ENCODE assay signal across 19 cellular contexts in genomic region chr3:7315037-7315436, GRCh38.
"Had no signal": no experiment of that assay in that cellular context is flagged by ENCODE, and none has a peak within 500 bp of the region (broad histone marks: within the 10 kb centered on the region; RNA-seq: fewer than 3 reads in every experiment).

No MANE protein-coding gene starts in this region.

- H3K27me3 ChIP-seq: heart right ventricle, neutrophil, spleen, tibial artery, upper lobe of right lung, vagina had no signal

- H3K36me3 ChIP-seq: heart right ventricle, neutrophil, spleen, tibial artery, upper lobe of right lung, vagina had no signal

- FAIRE-seq: frontal cortex, islet of Langerhans had no signal

- H3K9me3 ChIP-seq: neutrophil, psoas muscle, tibial artery, upper lobe of right lung, vagina had no signal

- H3K27ac ChIP-seq: heart right ventricle, neutrophil, psoas muscle, spleen, tibial artery, upper lobe of right lung, vagina had no signal

- ATAC-seq: heart right ventricle; naive thymus-derived CD4-positive, alpha-beta T cell; psoas muscle; sciatic nerve; stimulated activated memory B cell treated with anti-CD40 and anti-IgM and Interleukin-4, amounts not matched to agents 10 μg/mL and 1 μg/mL and 100 μg/mL, for 72 hours; upper lobe of right lung had no signal

- H3K4me1 ChIP-seq: psoas muscle, upper lobe of right lung, vagina had no signal

- H3K4me3 ChIP-seq: heart right ventricle, psoas muscle, spleen, tibial artery, upper lobe of right lung, vagina had no signal

- DNase-seq: effector CD8-positive, alpha-beta T cell; heart right ventricle; hypothalamus; kidney glomerular epithelial cell; mammary epithelial cell; naive thymus-derived CD4-positive, alpha-beta T cell; psoas muscle; spleen; stimulated activated CD4-positive, alpha-beta T cell treated with anti-CD3 and anti-CD28 coated beads, Interleukin-15, amount 100 ng/mL, for 24 hours; stimulated activated CD4-positive, alpha-beta T cell treated with anti-CD3 and anti-CD28 coated beads, Interleukin-1b, Interleukin-23, amount 100 ng/mL, for 48 hours; stimulated activated CD4-positive, alpha-beta T cell treated with anti-CD3 and anti-CD28 coated beads, Interleukin-4, amount 100 ng/mL, for 24 hours; tibial artery; upper lobe of right lung had no signal
